16 cellular contexts compared by ENCODE assay signal in genomic region chr17:50596191-50597037, GRCh38. TPM values are rescaled to one million over a fixed set of nuclear protein-coding genes. Genes with fewer than 3 reads are reported as not detected.
DNase-seq lines count a peak whose midpoint lies in the region; ATAC-seq and TF ChIP-seq lines count a peak whose summit lies in the region.
"Had no signal": no experiment of that assay in that cellular context is flagged by ENCODE, and none has a peak within 500 bp of the region (broad histone marks: within the 10 kb centered on the region; RNA-seq: fewer than 3 reads in every experiment).

No MANE protein-coding gene starts in this region.

- TF ChIP-seq CTCF in astrocyte of the cerebellum (IDR thresholded peaks at IDR 0.05; ENCODE audit: low read depth, low read length, missing control alignments), result peak; percentile 34
- TF ChIP-seq CTCF in upper lobe of right lung (IDR thresholded peaks at IDR 0.05), result peak; percentile 23
- TF ChIP-seq CTCF in BE2C (IDR thresholded peaks at IDR 0.05; ENCODE audit: low read depth, low read length), result no peak

- in situ Hi-C loops in astrocyte of the cerebellum (cut with HindIII; ENCODE audit: low sequenced_read_pairs), result no loop called here

- no peaks in the 10 kb centered on the region for H3K9me3 ChIP-seq in upper lobe of right lung
- no peaks in the 10 kb centered on the region for H3K9me3 ChIP-seq in BE2C
- H3K9me3 ChIP-seq: sigmoid colon, thyroid gland had no signal

- ATAC-seq in stimulated activated naive CD8-positive, alpha-beta T cell treated with anti-CD3 and anti-CD28 coated beads, Interleukin-15, amount 100 ng/mL, for 72 hours, result peak; percentile 42
- no peak for ATAC-seq in stimulated activated naive CD8-positive, alpha-beta T cell treated with anti-CD3 and anti-CD28 coated beads, Interleukin-15, Interleukin-2, amounts not matched to agents 100 U/mL and 50 U/mL, for 24 hours
- no peak for ATAC-seq in upper lobe of right lung

- peaks cover 8% of the 10 kb centered on the region for H3K27me3 Mint-ChIP-seq in stimulated activated naive CD8-positive, alpha-beta T cell treated with anti-CD3 and anti-CD28 coated beads, Interleukin-15, amount 100 ng/mL, for 72 hours

- intact Hi-C loops in upper lobe of right lung (cut with DNase I), result no loop called here

- no peaks in the 10 kb centered on the region for H3K9me3 Mint-ChIP-seq in stimulated activated naive CD8-positive, alpha-beta T cell treated with anti-CD3 and anti-CD28 coated beads, Interleukin-15, amount 100 ng/mL, for 72 hours

- no peaks in the 10 kb centered on the region for H3K27me3 ChIP-seq in upper lobe of right lung
- H3K27me3 ChIP-seq in BE2C, result no peaks in the 10 kb centered on the region
- H3K27me3 ChIP-seq: sigmoid colon, thyroid gland had no signal

- no peaks in the 10 kb centered on the region for H3K4me1 Mint-ChIP-seq in stimulated activated naive CD8-positive, alpha-beta T cell treated with anti-CD3 and anti-CD28 coated beads, Interleukin-15, amount 100 ng/mL, for 72 hours

- no peaks in the 10 kb centered on the region for H3K36me3 ChIP-seq in upper lobe of right lung
- no peaks in the 10 kb centered on the region for H3K36me3 ChIP-seq in BE2C
- H3K36me3 ChIP-seq: sigmoid colon, thyroid gland had no signal

- DNase-seq in stimulated activated naive CD8-positive, alpha-beta T cell treated with anti-CD3 and anti-CD28 coated beads, Interleukin-15, amount 100 ng/mL, for 72 hours, result no peak
- no peak for DNase-seq in stimulated activated naive CD8-positive, alpha-beta T cell treated with anti-CD3 and anti-CD28 coated beads, Interleukin-15, Interleukin-2, amounts not matched to agents 100 U/mL and 50 U/mL, for 24 hours
- DNase-seq in astrocyte of the cerebellum (ENCODE audit: low read depth) (no peak), iPS-NIHi7 (ENCODE audit: extremely low spot score) (peak; percentile 90), upper lobe of right lung (no peak), BE2C (no peak), GM19240 (ENCODE audit: insufficient read length, low spot score) (no peak), T-helper 2 cell (no peak)
- DNase-seq: AML-193; central memory CD4-positive, alpha-beta T cell; GF-D8; KG1; NCI-H2171 treated with DMSO at 0.1 percent for 48 hours; RPMI8226; sigmoid colon; thyroid gland had no signal

- no peaks in the 10 kb centered on the region for H3K4me1 ChIP-seq in upper lobe of right lung
- peaks cover 18% of the 10 kb centered on the region for H3K4me1 ChIP-seq in BE2C
- H3K4me1 ChIP-seq: sigmoid colon had no signal

- no peak overlapping the region for H3K27ac ChIP-seq in upper lobe of right lung
- H3K27ac ChIP-seq: sigmoid colon, thyroid gland had no signal

- no peak overlapping the region for H3K4me3 Mint-ChIP-seq in stimulated activated naive CD8-positive, alpha-beta T cell treated with anti-CD3 and anti-CD28 coated beads, Interleukin-15, amount 100 ng/mL, for 72 hours

- H3K4me3 ChIP-seq in astrocyte of the cerebellum (ENCODE audit: low read depth, low read length), result no peak overlapping the region
- no peak overlapping the region for H3K4me3 ChIP-seq in upper lobe of right lung
- no peak overlapping the region for H3K4me3 ChIP-seq in BE2C (ENCODE audit: low read depth, low read length)
- H3K4me3 ChIP-seq: sigmoid colon, thyroid gland had no signal

- H3K27ac Mint-ChIP-seq in stimulated activated naive CD8-positive, alpha-beta T cell treated with anti-CD3 and anti-CD28 coated beads, Interleukin-15, amount 100 ng/mL, for 72 hours, result peak overlapping the region in 1 of 2 donors; percentile 63

RNA-seq across cellular contexts. Expression of gene CACNA1G, which starts 35.9 kb away (rescaled TPM):
- not detected for total RNA-seq in upper lobe of right lung
- 0.14 TPM for polyA plus RNA-seq in BE2C (2012; ENCODE audit: insufficient read depth, insufficient read length, low read depth)

RNA-seq across cellular contexts. Expression of gene ABCC3, which starts 38.3 kb away (rescaled TPM):
- 65.4 TPM for total RNA-seq in upper lobe of right lung
- polyA plus RNA-seq in BE2C (2012; ENCODE audit: insufficient read depth, insufficient read length, low read depth), result 2.9 TPM

RNA-seq across cellular contexts. Expression of gene SPATA20, which starts 49.4 kb away (rescaled TPM):
- total RNA-seq in upper lobe of right lung, result 31.6 TPM
- 107 TPM for polyA plus RNA-seq in BE2C (2012; ENCODE audit: insufficient read depth, insufficient read length, low read depth)
